25 cellular contexts compared by ENCODE assay signal in genomic region chr5:179470191-179470590, GRCh38.
"Had no signal": no experiment of that assay in that cellular context is flagged by ENCODE, and none has a peak within 500 bp of the region (broad histone marks: within the 10 kb centered on the region; RNA-seq: fewer than 3 reads in every experiment).

No MANE protein-coding gene starts in this region.

- H3K4me3 ChIP-seq: adrenal gland, body of pancreas, colonic mucosa, esophagus squamous epithelium, gastroesophageal sphincter had no signal

- ATAC-seq: activated CD4-positive, alpha-beta T cell treated with anti-CD3 and anti-CD28 coated beads for 36 hours; activated CD8-positive, alpha-beta memory T cell treated with anti-CD3 and anti-CD28 coated beads, Interleukin-2, amount 10 ng/mL, durations not matched to agents 7 days and 5 days; activated CD8-positive, alpha-beta T cell treated with anti-CD3 and anti-CD28 coated beads, Interleukin-2, amount 10 ng/mL, durations not matched to agents 7 days and 5 days; activated naive CD8-positive, alpha-beta T cell treated with anti-CD3 and anti-CD28 coated beads, Interleukin-2, amount 50 U/mL, for 24 hours; body of pancreas; gastroesophageal sphincter had no signal

- H3K27ac ChIP-seq: adrenal gland, body of pancreas, colonic mucosa, epithelial cell of prostate, esophagus squamous epithelium, gastroesophageal sphincter had no signal

- H3K36me3 ChIP-seq: adrenal gland, colonic mucosa, esophagus squamous epithelium, gastroesophageal sphincter had no signal

- DNase-seq: activated CD4-positive, alpha-beta memory T cell treated with anti-CD3 and anti-CD28 coated beads for 36 hours; activated CD4-positive, alpha-beta T cell treated with anti-CD3 and anti-CD28 coated beads for 36 hours; activated CD4-positive, alpha-beta T cell treated with anti-CD3 and anti-CD28 coated beads, Interleukin-2, amount 10 ng/mL, durations not matched to agents 24 days and 14 days; activated CD4-positive, CD25-positive, alpha-beta regulatory T cell; activated CD4-positive, CD25-positive, alpha-beta regulatory T cell treated with anti-CD3 and anti-CD28 coated beads, Interleukin-2, amount 50 U/mL, for 72 hours; activated CD8-positive, alpha-beta memory T cell treated with anti-CD3 and anti-CD28 coated beads, Interleukin-2, amount 10 ng/mL, durations not matched to agents 7 days and 5 days; activated CD8-positive, alpha-beta memory T cell treated with anti-CD3 and anti-CD28 coated beads, Interleukin-2, amount 50 U/mL, for 4 hours; activated CD8-positive, alpha-beta T cell treated with anti-CD3 and anti-CD28 coated beads, Interleukin-2, amount 10 ng/mL, durations not matched to agents 7 days and 5 days; activated effector memory CD4-positive, alpha-beta T cell treated with anti-CD3 and anti-CD28 coated beads, Interleukin-2, amount 50 U/mL, for 16 hours; activated naive CD4-positive, alpha-beta T cell treated with anti-CD3 and anti-CD28 coated beads for 36 hours; activated naive CD8-positive, alpha-beta T cell treated with anti-CD3 and anti-CD28 coated beads for 36 hours; activated naive CD8-positive, alpha-beta T cell treated with anti-CD3 and anti-CD28 coated beads, Interleukin-2, amount 50 U/mL, for 24 hours; activated T-cell treated with anti-CD3 and anti-CD28 coated beads, Interleukin-2, amount 50 U/mL, for 1 hour; activated T-cell treated with anti-CD3 and anti-CD28 coated beads, Interleukin-2, amount 50 U/mL, for 48 hours; adrenal gland; amygdala; body of pancreas; caudate nucleus; colonic mucosa; effector CD8-positive, alpha-beta T cell; esophagus squamous epithelium; foreskin melanocyte; T-helper 2 cell had no signal

- H3K9me3 ChIP-seq: adrenal gland, body of pancreas, colonic mucosa, esophagus squamous epithelium had no signal

- H3K4me1 ChIP-seq: body of pancreas, colonic mucosa, esophagus squamous epithelium, gastroesophageal sphincter had no signal

- H3K27me3 ChIP-seq: adrenal gland, body of pancreas, colonic mucosa, esophagus squamous epithelium, gastroesophageal sphincter had no signal
